In genomic region chr2:9310827-9311226, GRCh38 we compare ENCODE assay signal across 9 cellular contexts.
DNase-seq lines count a peak whose midpoint lies in the region; ATAC-seq and TF ChIP-seq lines count a peak whose summit lies in the region.
"Had no signal": no experiment of that assay in that cellular context is flagged by ENCODE, and none has a peak within 500 bp of the region (broad histone marks: within the 10 kb centered on the region; RNA-seq: fewer than 3 reads in every experiment).

No MANE protein-coding gene starts in this region.

- H3K27me3 ChIP-seq in SK-N-SH (ENCODE audit: insufficient read depth), result no peaks in the 10 kb centered on the region
- H3K27me3 ChIP-seq in fibroblast of lung (ENCODE audit: control insufficient read depth, insufficient read depth, low read length), result no peaks in the 10 kb centered on the region
- no peaks in the 10 kb centered on the region for H3K27me3 ChIP-seq in parathyroid adenoma (ENCODE audit: control insufficient read depth, insufficient read depth, low read length)
- H3K27me3 ChIP-seq: BE2C had no signal

- DNase-seq in AG10803 (ENCODE audit: low read depth) (peak; percentile 41), SK-N-SH (no peak), fibroblast of lung (ENCODE audit: low read depth in 2 of 2) (peak in 1 of 2 donors; percentile 59), islet precursor cell (no peak), RKO (ENCODE audit: low spot score) (no peak)

- peaks cover 36% of the 10 kb centered on the region for H3F3A ChIP-seq in SK-N-SH (replicated peaks; ENCODE audit: insufficient read depth)

- WGBS in SK-N-SH (ENCODE audit: low lambda C conversion rate), result 37% methylated on average over 2 of the region's 2 CpGs

- H3K36me3 ChIP-seq in SK-N-SH (replicated peaks in 1 of 2; ENCODE audit: control insufficient read depth in 1 of 2, insufficient read depth in 2 of 2, low read length in 1 of 2), result peaks cover 5 to 6% of the 10 kb centered on the region in 2 experiments
- H3K36me3 ChIP-seq in fibroblast of lung (ENCODE audit: control insufficient read depth, insufficient read depth, low read length), result no peaks in the 10 kb centered on the region
- no peaks in the 10 kb centered on the region for H3K36me3 ChIP-seq in parathyroid adenoma (ENCODE audit: control insufficient read depth, insufficient read depth, low read length)
- H3K36me3 ChIP-seq: BE2C had no signal

- TF ChIP-seq CTCF in AG10803 (conservative IDR thresholded peaks at IDR 0.05; ENCODE audit: low read length), result no peak
- no peak for TF ChIP-seq CTCF in SK-N-SH (IDR thresholded peaks at IDR 0.05)
- no peak for TF ChIP-seq CTCF in fibroblast of lung (conservative IDR thresholded peaks at IDR 0.05 in 1 of 2, IDR thresholded peaks at IDR 0.05 in 1 of 2; ENCODE audit: low read depth in 1 of 2, low read length in 2 of 2)
- TF ChIP-seq CTCF in parathyroid adenoma (IDR thresholded peaks at IDR 0.05), result no peak

- ATAC-seq in HG02763 (IDR thresholded peaks at IDR 0.05; ENCODE audit: unreplicated experiment), result no peak
- ATAC-seq in HG02642 (IDR thresholded peaks at IDR 0.05; ENCODE audit: poor library complexity, unreplicated experiment), result no peak

- H3K9me3 ChIP-seq in SK-N-SH (no peaks in the 10 kb centered on the region), fibroblast of lung (ENCODE audit: control insufficient read depth, insufficient read depth, low read depth, low read length) (no peaks in the 10 kb centered on the region), parathyroid adenoma (ENCODE audit: control insufficient read depth, low read length) (no peaks in the 10 kb centered on the region)
- H3K9me3 ChIP-seq: BE2C had no signal

- peaks cover 87% of the 10 kb centered on the region for H3K79me2 ChIP-seq in SK-N-SH (ENCODE audit: insufficient read depth)
- peaks cover 11% of the 10 kb centered on the region for H3K79me2 ChIP-seq in fibroblast of lung (ENCODE audit: control insufficient read depth, insufficient read depth, low read length)
- no peaks in the 10 kb centered on the region for H3K79me2 ChIP-seq in parathyroid adenoma

- POLR2A ChIA-PET in SK-N-SH (lab: Yijun Ruan, JAX), result no interaction called here

- no peak overlapping the region for H2AFZ ChIP-seq in SK-N-SH (ENCODE audit: low read depth)
- H2AFZ ChIP-seq in fibroblast of lung (ENCODE audit: low read length), result no peak overlapping the region
- no peak overlapping the region for H2AFZ ChIP-seq in parathyroid adenoma

- CTCF ChIA-PET in SK-N-SH (lab: Yijun Ruan, JAX), result interaction anchor here (0.9 to 3.1 kb wide), 9 partner anchors 10 to 105 kb away, joined by 3 to 12 read pairs (median 4); partner anchors contain the start of gene ASAP2

- no peaks in the 10 kb centered on the region for H3K9me2 ChIP-seq in SK-N-SH

- H4K20me1 ChIP-seq in SK-N-SH (ENCODE audit: insufficient read depth) (no peaks in the 10 kb centered on the region; the same call in 1 of the 2 replicates), fibroblast of lung (ENCODE audit: control insufficient read depth, extremely low read depth, insufficient read depth, low read length) (no peaks in the 10 kb centered on the region)

- no peak for TF ChIP-seq RAD21 in SK-N-SH (IDR thresholded peaks at IDR 0.05; ENCODE audit: low read length)

- H3K4me1 ChIP-seq in SK-N-SH (ENCODE audit: control insufficient read depth in 1 of 2, insufficient read depth in 2 of 2, low read depth in 1 of 2, low read length in 1 of 2) (peaks cover 44 to 66% of the 10 kb centered on the region in 2 experiments), fibroblast of lung (ENCODE audit: control insufficient read depth, extremely low read depth, insufficient read depth, low read length) (peaks cover 18% of the 10 kb centered on the region), parathyroid adenoma (no peaks in the 10 kb centered on the region)

- H3K4me3 ChIP-seq in AG10803 (ENCODE audit: low read length) (no peak overlapping the region), SK-N-SH (ENCODE audit: low read depth in 2 of 2, low read length in 1 of 2) (peak overlapping the region in 1 of 2 experiments; percentile 34; a peak in 2 of 4 replicates), fibroblast of lung (replicated peaks in 1 of 4; ENCODE audit: control extremely low read depth in 1 of 4, insufficient read depth in 1 of 4, low read depth in 3 of 4, low read length in 4 of 4) (no peak overlapping the region), parathyroid adenoma (ENCODE audit: low read depth, low read length) (no peak overlapping the region)

- H3K9ac ChIP-seq in SK-N-SH (peak overlapping the region; percentile 71), fibroblast of lung (ENCODE audit: insufficient read depth, low read length) (no peak overlapping the region), parathyroid adenoma (no peak overlapping the region)

- TF ChIP-seq EP300 in SK-N-SH (IDR thresholded peaks at IDR 0.05; ENCODE audit: borderline replicate concordance in 1 of 2, low read depth in 1 of 2, low read length in 1 of 2), result no peak

- peak overlapping the region; percentile 91 to 99 for H3K27ac ChIP-seq in SK-N-SH (ENCODE audit: low read depth in 2 of 2, low read length in 1 of 2)
- peak overlapping the region; percentile 70 for H3K27ac ChIP-seq in fibroblast of lung (ENCODE audit: insufficient read depth, low read length)
- H3K27ac ChIP-seq in parathyroid adenoma, result peak overlapping the region; percentile 42

- H3K4me2 ChIP-seq in SK-N-SH (peak overlapping the region; percentile 80), fibroblast of lung (ENCODE audit: extremely low read depth, insufficient read depth, low read length) (peak overlapping the region; percentile 70), parathyroid adenoma (ENCODE audit: low read length) (no peak overlapping the region)

TF ChIP-seq in SK-N-SH, 30 proteins besides CTCF, POLR2A, EP300 and RAD21:
- no peak for TF ChIP-seq FOSL2 (IDR thresholded peaks at IDR 0.05; ENCODE audit: borderline replicate concordance, low read depth)
- TF ChIP-seq FOXJ3 (CRISPR knock-in tag; IDR thresholded peaks at IDR 0.05), result 0 out of 2 replicates have a peak, but pooled peaks have one; percentile 13

Comparison
In these comparisons a context has a peak if more than half of its experiments do, and no peak if none do; other contexts are left out.
1. H3K27ac ChIP-seq: peak in every context shown above with its lines; median percentile 95 in SK-N-SH; 70 in fibroblast of lung; 42 in parathyroid adenoma.